8 cellular contexts compared by ENCODE assay signal in genomic region chr1:53837924-53838653, GRCh38. TPM values are rescaled to one million over a fixed set of nuclear protein-coding genes. Genes with fewer than 3 reads are reported as not detected.
DNase-seq lines count a peak whose midpoint lies in the region; ATAC-seq, FAIRE-seq and TF ChIP-seq lines count a peak whose summit lies in the region.

A gene with protein sequence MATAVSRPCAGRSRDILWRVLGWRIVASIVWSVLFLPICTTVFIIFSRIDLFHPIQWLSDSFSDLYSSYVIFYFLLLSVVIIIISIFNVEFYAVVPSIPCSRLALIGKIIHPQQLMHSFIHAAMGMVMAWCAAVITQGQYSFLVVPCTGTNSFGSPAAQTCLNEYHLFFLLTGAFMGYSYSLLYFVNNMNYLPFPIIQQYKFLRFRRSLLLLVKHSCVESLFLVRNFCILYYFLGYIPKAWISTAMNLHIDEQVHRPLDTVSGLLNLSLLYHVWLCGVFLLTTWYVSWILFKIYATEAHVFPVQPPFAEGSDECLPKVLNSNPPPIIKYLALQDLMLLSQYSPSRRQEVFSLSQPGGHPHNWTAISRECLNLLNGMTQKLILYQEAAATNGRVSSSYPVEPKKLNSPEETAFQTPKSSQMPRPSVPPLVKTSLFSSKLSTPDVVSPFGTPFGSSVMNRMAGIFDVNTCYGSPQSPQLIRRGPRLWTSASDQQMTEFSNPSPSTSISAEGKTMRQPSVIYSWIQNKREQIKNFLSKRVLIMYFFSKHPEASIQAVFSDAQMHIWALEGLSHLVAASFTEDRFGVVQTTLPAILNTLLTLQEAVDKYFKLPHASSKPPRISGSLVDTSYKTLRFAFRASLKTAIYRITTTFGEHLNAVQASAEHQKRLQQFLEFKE (minus strand): TSS chr1:53838296. CDS start chr1:53838261, 35 bp downstream.

- no peaks in the 10 kb centered on the region for H3K4me1 ChIP-seq in BE2C

- no peaks in the 10 kb centered on the region for H3K27me3 ChIP-seq in BE2C

- DNase-seq in BE2C = peak; percentile 89
- peak; percentile 56 for DNase-seq in GM19240 (ENCODE audit: insufficient read length, low spot score)
- peak; percentile 98 to 99 for DNase-seq in NCI-H526 (lab: John Stamatoyannopoulos, UW)
- peak; percentile 91 for DNase-seq in activated CD4-positive, alpha-beta T cell treated with anti-CD3 and anti-CD28 coated beads for 48 hours
- peak; percentile 96 for DNase-seq in kidney tubule cell (ENCODE audit: low spot score)
- DNase-seq in stimulated activated CD4-positive, alpha-beta T cell treated with anti-CD3 and anti-CD28 coated beads, Interleukin-1b, Interleukin-23, amount 100 ng/mL, for 24 hours (ENCODE audit: low read depth in 4 of 4, low spot score in 1 of 4) = peak; percentile 57 to 80 (median 70)

- peak; percentile 24 for FAIRE-seq in colon (lab: Jason Lieb, UNC)

- TF ChIP-seq CTCF in BE2C (IDR thresholded peaks at IDR 0.05; ENCODE audit: low read depth, low read length) = no peak

- no peaks in the 10 kb centered on the region for H3K36me3 ChIP-seq in BE2C

- H3K4me3 ChIP-seq in BE2C (ENCODE audit: low read depth, low read length) = peak within 1 kb of the TSS; percentile 92

- ATAC-seq in HG03460 (IDR thresholded peaks at IDR 0.05; ENCODE audit: unreplicated experiment) = peak; percentile 83

- H3K9me3 ChIP-seq in BE2C = no peaks in the 10 kb centered on the region

RNA-seq across cellular contexts. Expression of the gene that starts here (rescaled TPM):
- polyA plus RNA-seq in BE2C (2012; ENCODE audit: insufficient read depth, insufficient read length, low read depth) = 11.0 TPM

Comparison
In these comparisons a context has a peak if more than half of its experiments do, and no peak if none do; other contexts are left out.
1. Peak in every context shown above with its lines: DNase-seq, ATAC-seq and H3K4me3 ChIP-seq.